In the genomic region with DNA sequence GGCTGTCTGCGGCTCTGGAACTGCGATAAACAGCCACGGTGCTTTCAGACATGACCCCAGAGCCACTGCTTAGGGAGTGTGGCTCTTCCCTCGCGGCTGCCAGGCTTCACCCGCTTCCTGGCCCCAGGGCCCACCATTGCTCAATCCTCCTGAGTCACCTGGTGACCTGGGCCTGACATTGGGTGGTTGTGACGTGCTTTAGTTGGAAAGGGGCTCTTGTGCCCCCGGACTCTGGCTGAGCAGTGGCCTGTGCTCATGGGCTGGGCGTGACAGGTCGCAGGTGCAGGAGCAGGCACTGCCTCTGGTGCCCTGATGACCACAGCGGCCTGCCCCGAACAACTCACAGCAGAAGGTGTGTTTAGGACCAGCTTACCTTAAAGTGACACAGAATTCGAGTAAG, we compare ENCODE assay signal across 24 cellular contexts. TPM values are rescaled to one million over a fixed set of nuclear protein-coding genes. Genes with fewer than 3 reads are reported as not detected.
DNase-seq lines count a peak whose midpoint lies in the region; ATAC-seq and TF ChIP-seq lines count a peak whose summit lies in the region.
"Had no signal": no experiment of that assay in that cellular context is flagged by ENCODE, and none has a peak within 500 bp of the region (broad histone marks: within the 10 kb centered on the region; RNA-seq: fewer than 3 reads in every experiment).

No MANE protein-coding gene starts in this region.

- H3K9me3 ChIP-seq in right cardiac atrium (ENCODE audit: control insufficient read depth, low read length) (no peaks in the 10 kb centered on the region), heart right ventricle (no peaks in the 10 kb centered on the region), right lobe of liver (no peaks in the 10 kb centered on the region), ovary (no peaks in the 10 kb centered on the region)
- H3K9me3 ChIP-seq: heart left ventricle, testis, uterus had no signal

- no peak overlapping the region for H3K4me3 ChIP-seq in right cardiac atrium (ENCODE audit: low read length)
- no peak overlapping the region for H3K4me3 ChIP-seq in heart right ventricle
- no peak overlapping the region for H3K4me3 ChIP-seq in right lobe of liver
- no peak overlapping the region for H3K4me3 ChIP-seq in ovary
- H3K4me3 ChIP-seq: heart left ventricle, SK-N-MC, testis, uterus had no signal

- H3K27ac ChIP-seq in right cardiac atrium (ENCODE audit: low read length) (no peak overlapping the region), heart right ventricle (peak overlapping the region in 1 of 10 donors; percentile 41), RWPE1 (peak overlapping the region; percentile 99), right lobe of liver (peak overlapping the region; percentile 81 to 96 (median 84)), caudate nucleus (ENCODE audit: low read depth, low read length) (no peak overlapping the region), ovary (no peak overlapping the region)
- H3K27ac ChIP-seq: heart left ventricle, SK-N-MC, testis, uterus had no signal

- H3K36me3 ChIP-seq in heart right ventricle (peaks cover 0 to 96% (median 12%) of the 10 kb centered on the region in 9 donors), right lobe of liver (peaks cover 0 to 13% (median 6%) of the 10 kb centered on the region in 4 donors), ovary (no peaks in the 10 kb centered on the region)
- H3K36me3 ChIP-seq: uterus had no signal

- no peak for TF ChIP-seq EP300 in ovary (IDR thresholded peaks at IDR 0.05)

- H3K27me3 ChIP-seq in right cardiac atrium (ENCODE audit: control insufficient read depth, insufficient read depth) (no peaks in the 10 kb centered on the region), heart right ventricle (no peaks in the 10 kb centered on the region), right lobe of liver (no peaks in the 10 kb centered on the region), ovary (no peaks in the 10 kb centered on the region)
- H3K27me3 ChIP-seq: heart left ventricle, testis, uterus had no signal

- intact Hi-C loops in right cardiac atrium (cut with DNase I), result no loop called here
- intact Hi-C loops in heart right ventricle (cut with DNase I), result loop anchor here in 1 of 10 donors (10.0 kb wide), 1 partner anchor 170 kb away; no protein-coding TSS in a partner anchor
- intact Hi-C loops in right lobe of liver (cut with DNase I), result no loop called here
- intact Hi-C loops in ovary (cut with DNase I), result no loop called here

- TF ChIP-seq POLR2A in right lobe of liver (IDR thresholded peaks at IDR 0.05) (peak; percentile 67), ovary (IDR thresholded peaks at IDR 0.05) (no peak)

- CTCF ChIA-PET in RWPE1 (lab: Yijun Ruan, JAX), result interaction anchor here (0.7 kb wide), 1 partner anchor 173 kb away, joined by 3 read pairs; no protein-coding TSS in a partner anchor

- TF ChIP-seq CTCF in heart right ventricle (IDR thresholded peaks at IDR 0.05) (no peak), RWPE1 (conservative IDR thresholded peaks at IDR 0.05; ENCODE audit: low read depth) (no peak), right lobe of liver (IDR thresholded peaks at IDR 0.05) (no peak), ovary (IDR thresholded peaks at IDR 0.05) (no peak)

- WGBS in right cardiac atrium, result 92% methylated on average over 13 of the region's 13 CpGs
- 92 to 93% methylated on average over 13 of the region's 13 CpGs for WGBS in heart right ventricle, 2 donors
- 43% methylated on average over 3 of the region's 13 CpGs for WGBS in right lobe of liver (ENCODE audit: insufficient coverage, low coverage, low lambda C conversion rate, missing lambda C conversion rate)
- WGBS in ovary, 3 donors, result 87 to 90% (median 88%) methylated on average over 13 of the region's 13 CpGs

- no peaks in the 10 kb centered on the region for H3K9me3 Mint-ChIP-seq in stimulated activated effector memory CD8-positive, alpha-beta T cell treated with anti-CD3 and anti-CD28 coated beads, Interleukin-12 subunit alpha, Interleukin-12 subunit beta, amount 100 ng/mL, for 72 hours

- no peak for ATAC-seq in right cardiac atrium
- ATAC-seq in heart right ventricle, result no peak
- ATAC-seq in right lobe of liver, result peak; percentile 42 to 59 (median 54)
- ATAC-seq in stimulated activated effector memory CD8-positive, alpha-beta T cell treated with anti-CD3 and anti-CD28 coated beads, Interleukin-12 subunit alpha, Interleukin-12 subunit beta, amount 100 ng/mL, for 72 hours, result no peak
- ATAC-seq in GM18870 (IDR thresholded peaks at IDR 0.05; ENCODE audit: unreplicated experiment), result no peak
- ATAC-seq: activated CD4-positive, alpha-beta T cell treated with anti-CD3 and anti-CD28 coated beads for 36 hours; HCT116; heart left ventricle had no signal

- POLR2A ChIA-PET in RWPE1 (lab: Yijun Ruan, JAX; ENCODE audit: low non-redundant PET), result no interaction called here

- H3K4me1 ChIP-seq in right cardiac atrium (ENCODE audit: control insufficient read depth, insufficient read depth, low read length), result no peaks in the 10 kb centered on the region
- peaks cover 0 to 43% (median 18%) of the 10 kb centered on the region in 9 donors for H3K4me1 ChIP-seq in heart right ventricle
- peaks cover 0 to 80% (median 34%) of the 10 kb centered on the region in 4 donors for H3K4me1 ChIP-seq in right lobe of liver
- H3K4me1 ChIP-seq in ovary (ENCODE audit: insufficient read depth), result no peaks in the 10 kb centered on the region
- H3K4me1 ChIP-seq: uterus had no signal

- peak overlapping the region; percentile 37 for H3K27ac Mint-ChIP-seq in stimulated activated effector memory CD8-positive, alpha-beta T cell treated with anti-CD3 and anti-CD28 coated beads, Interleukin-12 subunit alpha, Interleukin-12 subunit beta, amount 100 ng/mL, for 72 hours
- H3K27ac Mint-ChIP-seq: activated CD4-positive, alpha-beta T cell treated with anti-CD3 and anti-CD28 coated beads for 36 hours had no signal

- H3K4me1 Mint-ChIP-seq in stimulated activated effector memory CD8-positive, alpha-beta T cell treated with anti-CD3 and anti-CD28 coated beads, Interleukin-12 subunit alpha, Interleukin-12 subunit beta, amount 100 ng/mL, for 72 hours, result no peaks in the 10 kb centered on the region

- H3K4me3 Mint-ChIP-seq in stimulated activated effector memory CD8-positive, alpha-beta T cell treated with anti-CD3 and anti-CD28 coated beads, Interleukin-12 subunit alpha, Interleukin-12 subunit beta, amount 100 ng/mL, for 72 hours, result no peak overlapping the region
- H3K4me3 Mint-ChIP-seq: activated CD4-positive, alpha-beta T cell treated with anti-CD3 and anti-CD28 coated beads for 36 hours had no signal

- DNase-seq in right cardiac atrium (peak in 2 of 3 donors; percentile 14 to 47), heart right ventricle (no peak), RWPE1 (ENCODE audit: low spot score) (no peak), right lobe of liver (peak; percentile 90 to 97 (median 96)), caudate nucleus (lab: John Stamatoyannopoulos, UW) (no peak), ovary (no peak)
- DNase-seq in stimulated activated effector memory CD8-positive, alpha-beta T cell treated with anti-CD3 and anti-CD28 coated beads, Interleukin-12 subunit alpha, Interleukin-12 subunit beta, amount 100 ng/mL, for 72 hours (ENCODE audit: low spot score in 2 of 2), result no peak
- DNase-seq: activated CD4-positive, alpha-beta T cell treated with anti-CD3 and anti-CD28 coated beads for 36 hours; DMS79; effector memory CD4-positive, alpha-beta T cell; GF-D8; mesenchymal stem cell; NCI-H446 treated with DMSO at 0.1 percent for 48 hours; NCI-H82; retina; stimulated activated CD4-positive, alpha-beta T cell treated with anti-CD3 and anti-CD28 coated beads, Interleukin-4, amount 100 ng/mL, for 24 hours; stimulated activated naive CD4-positive, alpha-beta T cell; T-helper 2 cell; testis; uterus had no signal

- peaks cover 48% of the 10 kb centered on the region for H3K36me3 Mint-ChIP-seq in stimulated activated effector memory CD8-positive, alpha-beta T cell treated with anti-CD3 and anti-CD28 coated beads, Interleukin-12 subunit alpha, Interleukin-12 subunit beta, amount 100 ng/mL, for 72 hours

RNA-seq across cellular contexts. Expression of a gene that starts 8.6 kb away (rescaled TPM):
- total RNA-seq in right cardiac atrium (10 to 100 TPM; 30.5 to 55.2 (median 42.5) TPM), heart right ventricle (10 to 100 TPM; 34.1 to 65.7 (median 49.6) TPM), right lobe of liver (10 to 100 TPM; 17.8 to 36.3 (median 23.0) TPM), ovary (10 to 100 TPM; 19.4 to 33.1 (median 28.0) TPM)
- polyA plus RNA-seq in right cardiac atrium (62.3 TPM), heart right ventricle (10 to 100 TPM; 25.4 to 48.8 TPM), ovary (10 to 100 TPM in 1 of 2 donors, 1 to 10 TPM in 1; 8.1 to 33.6 TPM)

RNA-seq across cellular contexts. Expression of a gene that starts 49.3 kb away (rescaled TPM):
- 10 to 100 TPM in 3 of 4 donors, 1 to 10 TPM in 1; 8.9 to 13.5 (median 11.4) TPM for total RNA-seq in right cardiac atrium
- 11.0 TPM for polyA plus RNA-seq in right cardiac atrium
- 10 to 100 TPM in 1 of 10 donors, 1 to 10 TPM in 9; 5.1 to 11.4 (median 7.9) TPM for total RNA-seq in heart right ventricle
- polyA plus RNA-seq in heart right ventricle, result 10 to 100 TPM; 12.4 to 33.7 TPM
- total RNA-seq in right lobe of liver, result 10 to 100 TPM in 1 of 6 experiments, 1 to 10 TPM in 5; 4.7 to 10.7 (median 7.6) TPM
- 10 to 100 TPM; 19.8 to 37.4 (median 32.3) TPM for total RNA-seq in ovary
- 10 to 100 TPM in 1 of 2 donors, 1 to 10 TPM in 1; 6.7 to 26.0 TPM for polyA plus RNA-seq in ovary

RNA-seq across cellular contexts. Expression of a gene that starts 49.6 kb away (rescaled TPM):
- total RNA-seq in right cardiac atrium (under 1 TPM in 3 of 4 donors, not detected in 1; 0.28 to 0.49 (median 0.38) TPM), heart right ventricle (1 to 10 TPM in 4 of 10 donors, under 1 TPM in 4, not detected in 2; 0.32 to 1.9 (median 1.1) TPM), right lobe of liver (under 1 TPM in 5 of 6 experiments, not detected in 1; 0.12 to 0.92 (median 0.42) TPM), ovary (1 to 10 TPM in 6 of 7 donors, under 1 TPM in 1; 0.48 to 9.1 (median 1.5) TPM)
- polyA plus RNA-seq in right cardiac atrium (1.3 TPM), heart right ventricle (1 to 10 TPM; 1.1 to 1.3 TPM), ovary (1 to 10 TPM in 1 of 2 donors, under 1 TPM in 1; 0.35 to 1.2 TPM)

Comparison
In these comparisons a context has a peak if more than half of its experiments do, and no peak if none do; other contexts are left out.
1. DNase-seq: peak in right cardiac atrium (2 of 3) and right lobe of liver (3 of 3); none in heart right ventricle (0 of 2), RWPE1 (single experiment), stimulated activated effector memory CD8-positive, alpha-beta T cell treated with anti-CD3 and anti-CD28 coated beads, Interleukin-12 subunit alpha, Interleukin-12 subunit beta, amount 100 ng/mL, for 72 hours (0 of 2), caudate nucleus (0 of 61) and ovary (0 of 5).
2. ATAC-seq: peak in right lobe of liver (4 of 4); none in right cardiac atrium (0 of 2), heart right ventricle (0 of 8), stimulated activated effector memory CD8-positive, alpha-beta T cell treated with anti-CD3 and anti-CD28 coated beads, Interleukin-12 subunit alpha, Interleukin-12 subunit beta, amount 100 ng/mL, for 72 hours (single experiment) and GM18870 (single experiment).
3. H3K27ac ChIP-seq: peak in RWPE1 (single experiment) and right lobe of liver (3 of 3); none in right cardiac atrium (single experiment), caudate nucleus (single experiment) and ovary (0 of 2).